In the genomic region with DNA sequence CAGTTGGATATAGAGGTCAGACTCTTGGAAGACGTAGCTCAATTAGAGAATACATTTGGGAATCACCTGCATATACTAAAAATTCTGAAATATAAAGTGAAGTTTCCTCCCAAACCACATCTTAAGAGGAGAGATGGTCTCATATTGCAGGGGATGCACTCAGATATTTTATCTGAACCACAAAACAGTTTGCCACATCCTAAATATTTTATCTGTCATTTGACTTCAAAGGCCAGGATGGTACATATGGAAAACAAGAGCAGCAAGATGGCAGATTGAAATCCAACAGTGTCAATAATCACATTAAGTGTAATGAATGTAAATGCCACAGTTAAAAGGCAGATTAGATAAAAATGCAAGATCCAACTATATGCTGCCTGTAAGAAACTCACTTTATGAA, we compare ENCODE assay signal across 22 cellular contexts.
DNase-seq lines count a peak whose midpoint lies in the region; ATAC-seq and TF ChIP-seq lines count a peak whose summit lies in the region.
"Had no signal": no experiment of that assay in that cellular context is flagged by ENCODE, and none has a peak within 500 bp of the region (broad histone marks: within the 10 kb centered on the region; RNA-seq: fewer than 3 reads in every experiment).

No MANE protein-coding gene starts in this region.

- intact Hi-C loops in MCF 10A (cut with micrococcal nuclease) = no loop called here

- H3K27me3 Mint-ChIP-seq in activated T-cell treated with anti-CD3 and anti-CD28 coated beads, Interleukin-2, amount 50 U/mL, for 72 hours (ENCODE audit: low read depth) = no peaks in the 10 kb centered on the region
- no peaks in the 10 kb centered on the region for H3K27me3 Mint-ChIP-seq in type B pancreatic cell
- H3K27me3 Mint-ChIP-seq in MCF 10A (ENCODE audit: insufficient read depth, unreplicated experiment) = no peaks in the 10 kb centered on the region

- CTCF ChIA-PET in MCF 10A (lab: Yijun Ruan, JAX) = interaction anchor here (1.0 kb wide), 1 partner anchor 22 kb away, joined by 4 read pairs; no protein-coding TSS in a partner anchor

- H3K4me3 Mint-ChIP-seq in activated T-cell treated with anti-CD3 and anti-CD28 coated beads, Interleukin-2, amount 50 U/mL, for 72 hours = no peak overlapping the region
- H3K4me3 Mint-ChIP-seq in type B pancreatic cell (no peak overlapping the region), MCF 10A (ENCODE audit: unreplicated experiment) (no peak overlapping the region)
- H3K4me3 Mint-ChIP-seq: CD14-positive monocyte; CD8-positive, alpha-beta T cell had no signal

- peaks cover 29 to 54% of the 10 kb centered on the region in 2 donors for H3K36me3 Mint-ChIP-seq in activated T-cell treated with anti-CD3 and anti-CD28 coated beads, Interleukin-2, amount 50 U/mL, for 72 hours (ENCODE audit: insufficient read depth in 2 of 2)
- peaks cover 74% of the 10 kb centered on the region for H3K36me3 Mint-ChIP-seq in type B pancreatic cell
- H3K36me3 Mint-ChIP-seq in MCF 10A (ENCODE audit: insufficient read depth, unreplicated experiment) = peaks cover 79% of the 10 kb centered on the region

- no peaks in the 10 kb centered on the region for H3K4me1 ChIP-seq in upper lobe of left lung
- H3K4me1 ChIP-seq: A549; BE2C; BLaER1 treated with 17β-estradiol and CSF1 and Interleukin-3, amounts not matched to agents 10 nM and 100 nM; Caco-2 had no signal

- DNase-seq in activated T-cell treated with anti-CD3 and anti-CD28 coated beads, Interleukin-2, amount 50 U/mL, for 72 hours = no peak
- no peak for DNase-seq in activated T-cell treated with anti-CD3 and anti-CD28 coated beads, Interleukin-2, amount 50 U/mL, for 1 hour
- DNase-seq in Jurkat, Clone E6-1 (ENCODE audit: low read depth, low spot score) = peak; percentile 57
- no peak for DNase-seq in type B pancreatic cell (ENCODE audit: extremely low spot score, unreplicated experiment)
- no peak for DNase-seq in upper lobe of left lung
- DNase-seq in MCF 10A (ENCODE audit: unreplicated experiment) = no peak
- DNase-seq: 8988T; ACHN; AML-193; BE2C; Caco-2; CD8-positive, alpha-beta T cell; DMS153; EL; GDM1; GM23248; H7; HCEC 1CT had no signal

- POLR2A ChIA-PET in MCF 10A (lab: Yijun Ruan, JAX) = no interaction called here

- H3K9me3 ChIP-seq in upper lobe of left lung = no peaks in the 10 kb centered on the region
- H3K9me3 ChIP-seq: BE2C had no signal

- 100% methylated on average over 1 of the region's 1 CpG for WGBS in upper lobe of left lung, 2 donors

- TF ChIP-seq EP300 in upper lobe of left lung (IDR thresholded peaks at IDR 0.05) = no peak

- H3K27me3 ChIP-seq in upper lobe of left lung = no peaks in the 10 kb centered on the region
- H3K27me3 ChIP-seq: BE2C; BLaER1 treated with 17β-estradiol and CSF1 and Interleukin-3, amounts not matched to agents 10 nM and 100 nM had no signal

- ATAC-seq in activated T-cell treated with anti-CD3 and anti-CD28 coated beads, Interleukin-2, amount 50 U/mL, for 72 hours (replicated peaks in 1 of 2) = no peak
- ATAC-seq in upper lobe of left lung (ENCODE audit: low FRiP score in 2 of 2) = no peak
- ATAC-seq: A549; CD8-positive, alpha-beta T cell; GM12878 had no signal

- H3K9me3 Mint-ChIP-seq in activated T-cell treated with anti-CD3 and anti-CD28 coated beads, Interleukin-2, amount 50 U/mL, for 72 hours = peaks cover 5 to 6% of the 10 kb centered on the region in 2 donors
- peaks cover 7% of the 10 kb centered on the region for H3K9me3 Mint-ChIP-seq in type B pancreatic cell
- H3K9me3 Mint-ChIP-seq in MCF 10A (ENCODE audit: unreplicated experiment) = peaks cover 11% of the 10 kb centered on the region

- no peak overlapping the region for H3K4me3 ChIP-seq in Jurkat, Clone E6-1 (ENCODE audit: low read length)
- H3K4me3 ChIP-seq in upper lobe of left lung = no peak overlapping the region
- H3K4me3 ChIP-seq: A549; BLaER1 treated with 17β-estradiol and CSF1 and Interleukin-3, amounts not matched to agents 10 nM and 100 nM; GM12878; GM23248 had no signal

- TF ChIP-seq CTCF in type B pancreatic cell (conservative IDR thresholded peaks at IDR 0.05) = no peak
- TF ChIP-seq CTCF in upper lobe of left lung (IDR thresholded peaks at IDR 0.05) = no peak
- no peak for TF ChIP-seq CTCF in MCF 10A (IDR thresholded peaks at IDR 0.05; ENCODE audit: unreplicated experiment)

- peaks cover 8 to 87% (median 57%) of the 10 kb centered on the region in 4 donors for H3K36me3 ChIP-seq in upper lobe of left lung

- no TSS peak for BruUV-seq in MCF 10A (replicated peaks; lab: Mats Ljungman, UMichigan)

- H3K27ac ChIP-seq in upper lobe of left lung = no peak overlapping the region
- H3K27ac ChIP-seq: A549; BLaER1 treated with 17β-estradiol and CSF1 and Interleukin-3, amounts not matched to agents 10 nM and 100 nM; GM23248 had no signal

- TF ChIP-seq POLR2A in upper lobe of left lung (IDR thresholded peaks at IDR 0.05) = no peak

- H3K27ac Mint-ChIP-seq in activated T-cell treated with anti-CD3 and anti-CD28 coated beads, Interleukin-2, amount 50 U/mL, for 72 hours = peak overlapping the region; percentile 51
- peak overlapping the region; percentile 1 for H3K27ac Mint-ChIP-seq in type B pancreatic cell
- H3K27ac Mint-ChIP-seq in MCF 10A (ENCODE audit: low read depth, unreplicated experiment) = no peak overlapping the region
- H3K27ac Mint-ChIP-seq: CD8-positive, alpha-beta T cell had no signal

- H3K4me1 Mint-ChIP-seq in activated T-cell treated with anti-CD3 and anti-CD28 coated beads, Interleukin-2, amount 50 U/mL, for 72 hours (ENCODE audit: low read depth) = no peaks in the 10 kb centered on the region
- H3K4me1 Mint-ChIP-seq in type B pancreatic cell (ENCODE audit: unreplicated experiment) (no peaks in the 10 kb centered on the region), MCF 10A (ENCODE audit: insufficient read depth, unreplicated experiment) (no peaks in the 10 kb centered on the region)
- H3K4me1 Mint-ChIP-seq: CD14-positive monocyte had no signal
